ENCODE assay signal across 9 cellular contexts in the genomic region with DNA sequence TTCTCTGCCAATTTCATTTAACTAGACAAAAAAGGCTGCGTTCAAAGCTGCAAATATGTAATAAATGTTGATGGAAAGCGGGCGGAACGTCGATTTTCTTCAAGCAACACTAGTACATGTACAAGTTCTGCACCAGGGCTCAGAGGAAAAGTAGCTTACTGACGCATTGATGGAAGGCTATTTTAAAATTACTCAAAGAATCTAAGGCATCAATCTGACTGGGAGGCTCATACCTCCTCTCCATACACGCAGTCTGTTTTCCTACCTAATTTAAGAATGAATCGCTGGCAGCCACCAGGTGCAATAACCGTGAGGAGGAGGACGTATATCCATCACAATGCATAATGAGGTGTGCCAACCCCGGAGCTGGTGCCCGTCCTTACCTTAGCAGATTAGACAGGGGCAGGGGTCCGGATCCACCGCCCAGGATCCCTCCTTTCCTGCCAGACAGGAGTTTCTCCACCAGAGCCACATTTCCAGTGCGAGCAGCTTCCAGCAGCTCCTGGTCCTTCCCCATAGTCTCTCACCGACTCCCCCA. TPM values are rescaled to one million over a fixed set of nuclear protein-coding genes. Genes with fewer than 3 reads are reported as not detected.
DNase-seq lines count a peak whose midpoint lies in the region; ATAC-seq and TF ChIP-seq lines count a peak whose summit lies in the region.
"Had no signal": no experiment of that assay in that cellular context is flagged by ENCODE, and none has a peak within 500 bp of the region (broad histone marks: within the 10 kb centered on the region; RNA-seq: fewer than 3 reads in every experiment).

No MANE protein-coding gene starts in this region.

- H3K4ac ChIP-seq in H9 (ENCODE audit: low read depth, low read length): no peak overlapping the region

- H3K36me3 Mint-ChIP-seq in H9 (ENCODE audit: insufficient read depth in 1 of 3, low read depth in 3 of 3): no peaks in the 10 kb centered on the region

- H3K18ac ChIP-seq in H9 (ENCODE audit: insufficient read length, low read depth, low read length): no peak overlapping the region

- no peak for TF ChIP-seq CTCF in H9 (conservative IDR thresholded peaks at IDR 0.05)
- no peak for TF ChIP-seq CTCF in Peyer's patch (IDR thresholded peaks at IDR 0.05)
- no peak for TF ChIP-seq CTCF in fibroblast of the aortic adventitia (IDR thresholded peaks at IDR 0.05; ENCODE audit: insufficient read depth, low read length)
- TF ChIP-seq CTCF in prostate gland (IDR thresholded peaks at IDR 0.05): no peak

- H3K23ac ChIP-seq in H9 (ENCODE audit: insufficient read length, low read depth, low read length): no peak overlapping the region

- peak overlapping the region; percentile 20 for H3K9ac ChIP-seq in H9 (ENCODE audit: extremely low read depth, insufficient read length, low read length)

- DNase-seq in H9: peak; percentile 55
- DNase-seq in Peyer's patch: no peak
- DNase-seq in fibroblast of the aortic adventitia (ENCODE audit: low read depth): peak; percentile 6
- no peak for DNase-seq in prostate gland (ENCODE audit: low spot score)
- DNase-seq in stimulated activated CD4-positive, alpha-beta T cell treated with anti-CD3 and anti-CD28 coated beads, Interleukin-12 subunit alpha, Interleukin-12 subunit beta, amount 100 ng/mL, for 4 hours: no peak

- peaks cover 9% of the 10 kb centered on the region for H3K23me2 ChIP-seq in H9 (ENCODE audit: insufficient read length, low read depth, low read length, poor library complexity, severe bottlenecking)

- H3K27ac ChIP-seq in H9 (ENCODE audit: insufficient read length, low read depth, low read length): no peak overlapping the region
- peak overlapping the region in 1 of 4 donors; percentile 61 for H3K27ac ChIP-seq in Peyer's patch
- H3K27ac ChIP-seq in prostate gland: peak overlapping the region; percentile 52 to 60

- H4K5ac ChIP-seq in H9 (ENCODE audit: insufficient read length, low read depth, low read length): no peak overlapping the region

- no peaks in the 10 kb centered on the region for H3K36me3 ChIP-seq in Peyer's patch
- H3K36me3 ChIP-seq in prostate gland: no peaks in the 10 kb centered on the region

- H2BK15ac ChIP-seq in H9 (ENCODE audit: low read depth, low read length): no peak overlapping the region

- no peaks in the 10 kb centered on the region for H3K9me3 ChIP-seq in H9 (ENCODE audit: control insufficient read depth, low read depth, low read length)
- no peaks in the 10 kb centered on the region for H3K9me3 ChIP-seq in Peyer's patch
- H3K9me3 ChIP-seq in prostate gland: no peaks in the 10 kb centered on the region

- no peak overlapping the region for H2AK5ac ChIP-seq in H9 (ENCODE audit: insufficient read length, low read length)

- no peak overlapping the region for H2BK12ac ChIP-seq in H9 (ENCODE audit: insufficient read length, low read depth, low read length)

- H3K4me2 ChIP-seq in H9 (ENCODE audit: insufficient read depth, insufficient read length, low read length): peak overlapping the region; percentile 87

- no peaks in the 10 kb centered on the region for H3K79me1 ChIP-seq in H9 (ENCODE audit: insufficient read depth, low read depth, low read length, poor library complexity, severe bottlenecking)

- H4K8ac ChIP-seq in H9 (replicated peaks; ENCODE audit: insufficient read length, low read depth, low read length): no peak overlapping the region

- H2BK20ac ChIP-seq in H9 (ENCODE audit: low read depth, low read length, poor library complexity, severe bottlenecking): no peak overlapping the region

- H4K91ac ChIP-seq in H9 (ENCODE audit: insufficient read length, low read depth, low read length): no peak overlapping the region

- peak overlapping the region; percentile 24 to 53 (median 38) for H3K4me3 ChIP-seq in Peyer's patch
- H3K4me3 ChIP-seq in fibroblast of the aortic adventitia (ENCODE audit: low read depth, low read length): peak overlapping the region; percentile 34
- H3K4me3 ChIP-seq in prostate gland: peak overlapping the region; percentile 49 to 51

- peak overlapping the region; percentile 81 to 90 for H3K4me3 Mint-ChIP-seq in H9

- peaks cover 15 to 20% of the 10 kb centered on the region in 2 experiments for H3K4me1 Mint-ChIP-seq in H9

- peaks cover 49% of the 10 kb centered on the region for H3K27me3 Mint-ChIP-seq in H9 (ENCODE audit: low read depth)

- peaks cover 3% of the 10 kb centered on the region; the same call in 1 of the 2 replicates for H3K27me3 ChIP-seq in H9 (ENCODE audit: insufficient read depth, low read length)
- no peaks in the 10 kb centered on the region for H3K27me3 ChIP-seq in Peyer's patch
- H3K27me3 ChIP-seq in prostate gland (replicated peaks; ENCODE audit: insufficient read depth): no peaks in the 10 kb centered on the region

- H3K79me2 ChIP-seq in H9 (ENCODE audit: insufficient read depth, low read length): no peaks in the 10 kb centered on the region

- no peak overlapping the region for H2AFZ ChIP-seq in H9 (ENCODE audit: low read length)

- no peak overlapping the region; a peak in 1 of 7 replicates for H3K27ac Mint-ChIP-seq in H9

- no peak overlapping the region for H2BK120ac ChIP-seq in H9 (ENCODE audit: low read depth, low read length, poor library complexity, severe bottlenecking)

- no peaks in the 10 kb centered on the region for H3K9me3 Mint-ChIP-seq in H9

- no peaks in the 10 kb centered on the region for H4K20me1 ChIP-seq in H9 (ENCODE audit: control insufficient read depth, insufficient read depth, insufficient read length)

- ATAC-seq in HG03378 (IDR thresholded peaks at IDR 0.05; ENCODE audit: unreplicated experiment): no peak
- no peak for ATAC-seq in HG02981 (IDR thresholded peaks at IDR 0.05; ENCODE audit: unreplicated experiment)
- no peak for ATAC-seq in GM18861 (IDR thresholded peaks at IDR 0.05; ENCODE audit: unreplicated experiment)

- 0 out of 2 replicates have a peak, but pooled peaks cover 6% of the 10 kb centered on the region for H3K4me1 ChIP-seq in H9 (ENCODE audit: insufficient read depth, low read length)
- H3K4me1 ChIP-seq in Peyer's patch: peaks cover 0 to 8% (median 0%) of the 10 kb centered on the region in 4 donors
- no peaks in the 10 kb centered on the region for H3K4me1 ChIP-seq in prostate gland (replicated peaks)

- H3K56ac ChIP-seq in H9 (ENCODE audit: insufficient read length, low read depth, low read length): no peak overlapping the region

- H3T11ph ChIP-seq in H9 (ENCODE audit: low read length): no peak overlapping the region

- no peak overlapping the region for H2BK5ac ChIP-seq in H9 (ENCODE audit: insufficient read length, low read length)

- no peak overlapping the region for H3K14ac ChIP-seq in H9 (ENCODE audit: insufficient read depth, low read length)

- no peak for TF ChIP-seq POLR2A in Peyer's patch (IDR thresholded peaks at IDR 0.05)
- TF ChIP-seq POLR2A in prostate gland (IDR thresholded peaks at IDR 0.05): no peak

- intact Hi-C loops in prostate gland (cut with DNase I): loop anchor here (5.0 to 10.0 kb wide), 2 partner anchors 76 to 169 kb away; no protein-coding TSS in a partner anchor

- no CpG with 5 or more reads among the region's 16 CpGs for WGBS in H9 (ENCODE audit: extremely low coverage, insufficient read length, low lambda C conversion rate)
- WGBS in prostate gland: 5% methylated on average over 16 of the region's 16 CpGs

RNA-seq across cellular contexts. Expression of gene ANKS1B, which starts 0.9 kb away (rescaled TPM):
- 3.4 and 4.1 TPM in 2 replicates for total RNA-seq in H9 (2021)
- total RNA-seq in Peyer's patch: 10 to 100 TPM in 1 of 4 donors, 1 to 10 TPM in 2, under 1 TPM in 1; 0.88 to 10.7 (median 4.4) TPM
- total RNA-seq in fibroblast of the aortic adventitia (ENCODE audit: low replicate concordance): 1.5 and 47.0 TPM in 2 replicates
- 10 to 100 TPM; 13.0 to 17.4 TPM for total RNA-seq in prostate gland
- total RNA-seq: glomerular endothelial cell had no signal

Comparison
In these comparisons a context has a peak if more than half of its experiments do, and no peak if none do; other contexts are left out.
1. DNase-seq: peak in H9 (single experiment) and fibroblast of the aortic adventitia (single experiment); none in Peyer's patch (0 of 3), prostate gland (single experiment) and stimulated activated CD4-positive, alpha-beta T cell treated with anti-CD3 and anti-CD28 coated beads, Interleukin-12 subunit alpha, Interleukin-12 subunit beta, amount 100 ng/mL, for 4 hours (single experiment).
2. Peak in every context shown above with its lines, with median percentiles within 50 percentile points of each other: H3K4me3 ChIP-seq.